16 cellular contexts compared by ENCODE assay signal in the genomic region with DNA sequence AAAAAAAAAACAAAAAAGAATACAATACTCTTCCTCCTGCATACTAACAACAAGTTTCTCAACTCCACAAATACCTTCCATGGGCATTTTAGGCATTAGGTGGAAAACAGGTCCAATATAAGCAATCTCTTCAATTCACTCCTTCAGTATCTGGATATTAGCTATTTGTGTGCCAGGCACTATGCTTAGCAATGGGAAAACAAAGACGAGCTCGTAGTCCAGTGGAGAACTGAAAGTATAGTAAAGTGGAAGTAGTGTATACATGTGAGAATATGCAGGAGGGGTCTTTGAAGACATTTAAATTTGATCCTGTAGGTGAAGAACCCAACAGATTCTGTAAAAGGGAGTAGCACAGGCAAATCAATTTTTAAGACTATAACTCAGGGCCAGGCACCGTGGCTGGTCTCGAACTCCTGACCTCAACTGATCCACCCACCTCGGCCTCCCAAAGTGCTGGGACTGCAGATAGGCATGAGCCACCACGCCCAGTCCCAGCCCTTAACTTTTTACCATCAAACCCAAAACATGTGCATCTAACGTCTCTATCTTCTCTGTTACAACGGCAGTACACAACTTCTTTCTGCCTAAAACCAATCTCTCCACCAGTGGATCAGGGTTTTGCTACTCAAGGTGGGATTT. TPM values are rescaled to one million over a fixed set of nuclear protein-coding genes. Genes with fewer than 3 reads are reported as not detected.
DNase-seq lines count a peak whose midpoint lies in the region; ATAC-seq and TF ChIP-seq lines count a peak whose summit lies in the region.
"Had no signal": no experiment of that assay in that cellular context is flagged by ENCODE, and none has a peak within 500 bp of the region (broad histone marks: within the 10 kb centered on the region; RNA-seq: fewer than 3 reads in every experiment).

No MANE protein-coding gene starts in this region.

- H3K9me3 ChIP-seq in right cardiac atrium (ENCODE audit: control insufficient read depth, low read length), result no peaks in the 10 kb centered on the region
- H3K9me3 ChIP-seq in heart left ventricle, result no peaks in the 10 kb centered on the region
- no peaks in the 10 kb centered on the region for H3K9me3 ChIP-seq in SK-N-MC (ENCODE audit: low read depth, low read length)

- intact Hi-C loops in right cardiac atrium (cut with DNase I), result no loop called here
- intact Hi-C loops in heart left ventricle (cut with DNase I), result no loop called here
- intact Hi-C loops in sciatic nerve (cut with DNase I), result no loop called here

- no peaks in the 10 kb centered on the region for H3K9me3 Mint-ChIP-seq in endothelial cell (ENCODE audit: unreplicated experiment)
- no peaks in the 10 kb centered on the region for H3K9me3 Mint-ChIP-seq in stimulated activated naive B cell treated with anti-CD40 and anti-IgM and Interleukin-4, amounts not matched to agents 10 μg/mL and 1 μg/mL and 100 μg/mL, for 72 hours
- H3K9me3 Mint-ChIP-seq in stimulated activated naive CD8-positive, alpha-beta T cell treated with anti-CD3 and anti-CD28 coated beads, Interleukin-15, amount 100 ng/mL, for 72 hours, result no peaks in the 10 kb centered on the region
- H3K9me3 Mint-ChIP-seq: CD4-positive, alpha-beta memory T cell; IgD-negative memory B cell had no signal

- H3K27ac ChIP-seq in right cardiac atrium (ENCODE audit: low read length) (no peak overlapping the region), heart left ventricle (no peak overlapping the region), SK-N-MC (peak overlapping the region; percentile 99)

- ATAC-seq in right cardiac atrium (peak; percentile 27 to 31), heart left ventricle (no peak), sciatic nerve (no peak)
- ATAC-seq in stimulated activated naive B cell treated with anti-CD40 and anti-IgM and Interleukin-4, amounts not matched to agents 10 μg/mL and 1 μg/mL and 100 μg/mL, for 72 hours (replicated peaks), result peak; percentile 44 to 61
- ATAC-seq in stimulated activated naive CD8-positive, alpha-beta T cell treated with anti-CD3 and anti-CD28 coated beads, Interleukin-15, amount 100 ng/mL, for 72 hours, result no peak
- ATAC-seq: activated CD4-positive, CD25-positive, alpha-beta regulatory T cell treated with anti-CD3 and anti-CD28 coated beads, Interleukin-2, amount 50 U/mL, for 24 hours had no signal

- DNase-seq in right cardiac atrium (no peak), heart left ventricle (no peak), SK-N-MC (ENCODE audit: low read depth, low spot score) (no peak), endothelial cell (ENCODE audit: low spot score) (no peak), sciatic nerve (ENCODE audit: low spot score) (no peak), foreskin fibroblast (no peak)
- no peak for DNase-seq in stimulated activated naive B cell treated with anti-CD40 and anti-IgM and Interleukin-4, amounts not matched to agents 10 μg/mL and 1 μg/mL and 100 μg/mL, for 72 hours
- DNase-seq in stimulated activated naive CD8-positive, alpha-beta T cell treated with anti-CD3 and anti-CD28 coated beads, Interleukin-15, amount 100 ng/mL, for 72 hours, result no peak
- DNase-seq: CD4-positive, alpha-beta memory T cell; dermis blood vessel endothelial cell; foreskin melanocyte; NCI-H2029; NCI-H446; stimulated activated CD4-positive, alpha-beta T cell treated with anti-CD3 and anti-CD28 coated beads, Interleukin-12 subunit alpha, Interleukin-12 subunit beta, amount 100 ng/mL, for 4 hours had no signal

- H3K4me3 Mint-ChIP-seq in endothelial cell (ENCODE audit: unreplicated experiment), result no peak overlapping the region
- peak overlapping the region; percentile 1 to 14 for H3K4me3 Mint-ChIP-seq in stimulated activated naive B cell treated with anti-CD40 and anti-IgM and Interleukin-4, amounts not matched to agents 10 μg/mL and 1 μg/mL and 100 μg/mL, for 72 hours
- H3K4me3 Mint-ChIP-seq in stimulated activated naive CD8-positive, alpha-beta T cell treated with anti-CD3 and anti-CD28 coated beads, Interleukin-15, amount 100 ng/mL, for 72 hours, result no peak overlapping the region

- no peak overlapping the region for H3K9ac ChIP-seq in SK-N-MC (ENCODE audit: insufficient read length)

- no peak for TF ChIP-seq POLR2A in heart left ventricle (IDR thresholded peaks at IDR 0.05)

- peaks cover 26% of the 10 kb centered on the region for H3K36me3 Mint-ChIP-seq in endothelial cell (ENCODE audit: low read depth, unreplicated experiment)
- peaks cover 27 to 38% of the 10 kb centered on the region in 2 donors for H3K36me3 Mint-ChIP-seq in stimulated activated naive B cell treated with anti-CD40 and anti-IgM and Interleukin-4, amounts not matched to agents 10 μg/mL and 1 μg/mL and 100 μg/mL, for 72 hours

- peaks cover 6% of the 10 kb centered on the region for H3K27me3 Mint-ChIP-seq in endothelial cell (ENCODE audit: unreplicated experiment)
- H3K27me3 Mint-ChIP-seq in stimulated activated naive B cell treated with anti-CD40 and anti-IgM and Interleukin-4, amounts not matched to agents 10 μg/mL and 1 μg/mL and 100 μg/mL, for 72 hours, result no peaks in the 10 kb centered on the region
- H3K27me3 Mint-ChIP-seq in stimulated activated naive CD8-positive, alpha-beta T cell treated with anti-CD3 and anti-CD28 coated beads, Interleukin-15, amount 100 ng/mL, for 72 hours, result no peaks in the 10 kb centered on the region
- H3K27me3 Mint-ChIP-seq: CD4-positive, alpha-beta memory T cell; IgD-negative memory B cell had no signal

- H3K4me1 Mint-ChIP-seq in endothelial cell (ENCODE audit: unreplicated experiment), result peaks cover 27% of the 10 kb centered on the region
- peaks cover 26 to 56% of the 10 kb centered on the region in 2 donors for H3K4me1 Mint-ChIP-seq in stimulated activated naive B cell treated with anti-CD40 and anti-IgM and Interleukin-4, amounts not matched to agents 10 μg/mL and 1 μg/mL and 100 μg/mL, for 72 hours
- peaks cover 53% of the 10 kb centered on the region for H3K4me1 Mint-ChIP-seq in stimulated activated naive CD8-positive, alpha-beta T cell treated with anti-CD3 and anti-CD28 coated beads, Interleukin-15, amount 100 ng/mL, for 72 hours

- H3K4me1 ChIP-seq in right cardiac atrium (ENCODE audit: control insufficient read depth, insufficient read depth, low read length), result peaks cover 6% of the 10 kb centered on the region
- peaks cover 0 to 71% (median 41%) of the 10 kb centered on the region in 12 donors for H3K4me1 ChIP-seq in heart left ventricle

- 86% methylated on average over 8 of the region's 8 CpGs for WGBS in right cardiac atrium
- 79 to 89% (median 83%) methylated on average over 8 of the region's 8 CpGs for WGBS in heart left ventricle, 4 donors

- TF ChIP-seq CTCF in heart left ventricle (IDR thresholded peaks at IDR 0.05) (no peak), endothelial cell (IDR thresholded peaks at IDR 0.05; ENCODE audit: unreplicated experiment) (no peak), foreskin fibroblast (IDR thresholded peaks at IDR 0.05; ENCODE audit: low read depth, low read length) (no peak)

- H3K27me3 ChIP-seq in right cardiac atrium (ENCODE audit: control insufficient read depth, insufficient read depth), result no peaks in the 10 kb centered on the region
- H3K27me3 ChIP-seq in heart left ventricle, result no peaks in the 10 kb centered on the region

- H3K27ac Mint-ChIP-seq in endothelial cell (ENCODE audit: unreplicated experiment), result peak overlapping the region; percentile 32
- peak overlapping the region; percentile 15 for H3K27ac Mint-ChIP-seq in stimulated activated naive B cell treated with anti-CD40 and anti-IgM and Interleukin-4, amounts not matched to agents 10 μg/mL and 1 μg/mL and 100 μg/mL, for 72 hours
- peak overlapping the region in 1 of 2 donors; percentile 57 for H3K27ac Mint-ChIP-seq in stimulated activated naive CD8-positive, alpha-beta T cell treated with anti-CD3 and anti-CD28 coated beads, Interleukin-15, amount 100 ng/mL, for 72 hours

- H3K36me3 ChIP-seq in heart left ventricle (peaks cover 0 to 57% (median 29%) of the 10 kb centered on the region in 9 donors), SK-N-MC (ENCODE audit: insufficient read depth, low read length) (peaks cover 38% of the 10 kb centered on the region)

- H3K4me3 ChIP-seq in right cardiac atrium (ENCODE audit: low read length) (no peak overlapping the region), heart left ventricle (no peak overlapping the region), SK-N-MC (no peak overlapping the region), foreskin fibroblast (ENCODE audit: low read depth in 1 of 2, low read length in 2 of 2) (no peak overlapping the region)

RNA-seq across cellular contexts. Expression of a gene that starts 10.6 kb away (rescaled TPM):
- total RNA-seq in right cardiac atrium (100 to 1,000 TPM; 122 to 159 (median 141) TPM), heart left ventricle (100 to 1,000 TPM; 122 to 185 (median 158) TPM), endothelial cell (ENCODE audit: unreplicated experiment) (222 TPM), sciatic nerve (193 TPM)
- polyA plus RNA-seq in right cardiac atrium (67.3 TPM), heart left ventricle (100 to 1,000 TPM in 1 of 2 donors, 10 to 100 TPM in 1; 42.4 to 108 TPM)

Comparison
In these comparisons a context has a peak if more than half of its experiments do, and no peak if none do; other contexts are left out.
1. ATAC-seq: peak in right cardiac atrium (2 of 2) and stimulated activated naive B cell treated with anti-CD40 and anti-IgM and Interleukin-4, amounts not matched to agents 10 μg/mL and 1 μg/mL and 100 μg/mL, for 72 hours (2 of 2); none in heart left ventricle (0 of 4), sciatic nerve (single experiment) and stimulated activated naive CD8-positive, alpha-beta T cell treated with anti-CD3 and anti-CD28 coated beads, Interleukin-15, amount 100 ng/mL, for 72 hours (single experiment).
2. H3K4me3 Mint-ChIP-seq: peak in stimulated activated naive B cell treated with anti-CD40 and anti-IgM and Interleukin-4, amounts not matched to agents 10 μg/mL and 1 μg/mL and 100 μg/mL, for 72 hours (2 of 2); none in endothelial cell (single experiment) and stimulated activated naive CD8-positive, alpha-beta T cell treated with anti-CD3 and anti-CD28 coated beads, Interleukin-15, amount 100 ng/mL, for 72 hours (0 of 2).